16 cellular contexts compared by ENCODE assay signal in the genomic region with DNA sequence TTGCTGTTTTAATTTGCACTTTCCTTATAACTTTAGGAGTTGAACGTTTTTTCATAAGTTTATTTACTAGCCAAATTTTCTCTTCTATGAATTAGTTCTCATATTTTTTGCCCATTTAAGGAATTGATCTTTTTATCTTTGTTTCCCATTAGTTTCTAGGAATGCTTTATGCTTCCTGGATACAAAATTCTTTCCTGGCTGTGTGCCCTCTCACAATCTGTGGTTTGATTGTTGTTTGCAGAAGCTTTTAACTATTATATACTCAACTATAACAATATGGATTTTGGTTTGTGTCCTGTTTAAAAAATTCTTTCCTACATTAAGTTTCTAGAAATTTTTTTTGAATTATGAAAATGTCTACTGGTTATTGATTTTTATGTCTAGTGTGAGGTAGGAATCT.
"Had no signal": no experiment of that assay in that cellular context is flagged by ENCODE, and none has a peak within 500 bp of the region (broad histone marks: within the 10 kb centered on the region; RNA-seq: fewer than 3 reads in every experiment).

No MANE protein-coding gene starts in this region.

- DNase-seq: colonic mucosa; dorsolateral prefrontal cortex; effector CD8-positive, alpha-beta T cell; heart left ventricle; hippocampal formation; left colon; mammary epithelial cell; naive thymus-derived CD8-positive, alpha-beta T cell; right cardiac atrium; stimulated activated CD4-positive, alpha-beta T cell treated with anti-CD3 and anti-CD28 coated beads, Interleukin-2, amount 100 ng/mL, for 48 hours; stimulated activated naive CD4-positive, alpha-beta T cell treated with Interleukin-2 at 50 U/mL for 16 hours; trophoblast cell had no signal

- H3K27me3 ChIP-seq: colonic mucosa, dorsolateral prefrontal cortex, foreskin keratinocyte, heart left ventricle, neutrophil had no signal

- H3K4me2 ChIP-seq: smooth muscle cell had no signal

- H3K27ac ChIP-seq: colonic mucosa, dorsolateral prefrontal cortex, foreskin keratinocyte, heart left ventricle, neutrophil had no signal

- H3K4me1 ChIP-seq: colonic mucosa, foreskin keratinocyte had no signal

- H3K4me3 ChIP-seq: colonic mucosa, dorsolateral prefrontal cortex, heart left ventricle, smooth muscle cell had no signal

- ATAC-seq: esophagus mucosa; heart left ventricle; left colon; naive thymus-derived CD8-positive, alpha-beta T cell; right cardiac atrium had no signal

- H3K36me3 ChIP-seq: colonic mucosa, heart left ventricle, neutrophil had no signal

- H3K9me3 ChIP-seq: colonic mucosa, neutrophil had no signal
